In the genomic region with DNA sequence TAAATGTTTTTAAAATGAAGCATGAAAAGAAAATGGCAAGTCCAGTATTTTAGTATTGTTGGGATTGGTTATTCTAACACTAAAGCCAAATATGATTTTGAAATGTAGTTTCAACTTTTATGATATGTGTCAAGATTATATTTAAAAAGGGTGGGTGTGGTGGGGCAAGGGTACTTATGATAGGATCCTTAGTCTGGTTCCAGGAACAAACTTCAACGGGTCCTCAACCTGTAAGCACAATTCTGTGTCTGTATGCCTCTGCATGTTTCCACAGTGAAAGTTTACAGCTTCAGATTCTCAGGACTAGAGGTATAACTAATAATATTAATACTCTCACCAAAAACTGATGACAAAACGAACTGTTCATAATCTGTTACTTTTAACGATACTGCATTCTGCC, we compare ENCODE assay signal across 26 cellular contexts. TPM values are rescaled to one million over a fixed set of nuclear protein-coding genes. Genes with fewer than 3 reads are reported as not detected.
DNase-seq lines count a peak whose midpoint lies in the region; ATAC-seq, FAIRE-seq and TF ChIP-seq lines count a peak whose summit lies in the region.
"Had no signal": no experiment of that assay in that cellular context is flagged by ENCODE, and none has a peak within 500 bp of the region (broad histone marks: within the 10 kb centered on the region; RNA-seq: fewer than 3 reads in every experiment).

No MANE protein-coding gene starts in this region.

- FAIRE-seq in A549 (lab: Jason Lieb, UNC) = no peak
- FAIRE-seq: D721Med had no signal

- H3K4me3 ChIP-seq in A549 (no peak overlapping the region), DND-41 (ENCODE audit: low read depth in 1 of 2, low read length in 2 of 2) (no peak overlapping the region), SU-DHL-6 (ENCODE audit: insufficient read depth, low read length, poor library complexity, severe bottlenecking) (peak overlapping the region; percentile 36)
- H3K4me3 ChIP-seq: dorsolateral prefrontal cortex, MG63, vagina had no signal

- H3K4me1 Mint-ChIP-seq in memory B cell = peaks cover 17% of the 10 kb centered on the region

- DNase-seq in A549 (ENCODE audit: low read depth in 1 of 2, low spot score in 1 of 2) (no peak), DND-41 (no peak), memory B cell (ENCODE audit: low spot score in 2 of 2) (no peak), MV-4-11 (lab: John Stamatoyannopoulos, UW) (no peak)
- no peak for DNase-seq in NK-92 treated with Interleukin-12 subunit alpha and Interleukin-12 subunit beta, amount 100 ng/mL, for 24 hours (lab: John Stamatoyannopoulos, UW)
- DNase-seq: ACHN; activated CD4-positive, alpha-beta T cell treated with anti-CD3 and anti-CD28 coated beads for 4 hours; C1 segment of cervical spinal cord; dorsolateral prefrontal cortex; EL; IMR-90; MG63; NCI-H1436; NCI-H2107; NCI-H510A; RPMI8226 had no signal

- TF ChIP-seq POLR2A in A549 (IDR thresholded peaks at IDR 0.05; ENCODE audit: low read length) = no peak

- H3K27ac ChIP-seq in A549 = peak overlapping the region; percentile 55 to 82
- no peak overlapping the region for H3K27ac ChIP-seq in DND-41 (ENCODE audit: low read length)
- H3K27ac ChIP-seq in SU-DHL-6 (ENCODE audit: low read depth, low read length) = peak overlapping the region; percentile 86
- H3K27ac ChIP-seq: vagina had no signal

- H3K27me3 ChIP-seq in DND-41 (ENCODE audit: insufficient read depth, low read length, poor library complexity) (no peaks in the 10 kb centered on the region), SU-DHL-6 (ENCODE audit: low read length) (no peaks in the 10 kb centered on the region)
- H3K27me3 ChIP-seq: dorsolateral prefrontal cortex, MG63, vagina had no signal

- H4K20me1 ChIP-seq in DND-41 (ENCODE audit: insufficient read depth, low read length) (peaks cover 49% of the 10 kb centered on the region), SU-DHL-6 (ENCODE audit: low read depth, low read length) (0 out of 2 replicates have a peak, but pooled peaks cover 6% of the 10 kb centered on the region)

- WGBS in A549 (ENCODE audit: missing lambda C conversion rate) = 65% methylated on average over 3 of the region's 3 CpGs

- no peak overlapping the region for H3K4me3 Mint-ChIP-seq in memory B cell
- H3K4me3 Mint-ChIP-seq: central memory CD8-positive, alpha-beta T cell; stimulated activated naive CD8-positive, alpha-beta T cell treated with anti-CD3 and anti-CD28 coated beads, Interleukin-15, Interleukin-2, amounts not matched to agents 100 ng/mL and 50 ng/mL, for 24 hours; T-helper 1 cell treated with Interleukin-12 subunit alpha and Interleukin-12 subunit beta and Interleukin-4 antibody, amounts not matched to agents 30 μg/mL and 1 μg/mL, for 36 hours had no signal

- TF ChIP-seq EP300 in A549 (IDR thresholded peaks at IDR 0.05) = no peak

- peaks cover 54% of the 10 kb centered on the region for H3F3A ChIP-seq in SU-DHL-6 (ENCODE audit: insufficient read depth)

- H3K4me2 ChIP-seq in A549 (peak overlapping the region; percentile 60), DND-41 (ENCODE audit: insufficient read depth, low read length) (peak overlapping the region; percentile 10; the same call in 1 of the 2 replicates), SU-DHL-6 (ENCODE audit: low read depth, low read length, poor library complexity, severe bottlenecking) (peak overlapping the region; percentile 94)

- no peak overlapping the region for H2AFZ ChIP-seq in DND-41 (ENCODE audit: low read depth, low read length)
- H2AFZ ChIP-seq in SU-DHL-6 (ENCODE audit: low read depth, low read length, severe bottlenecking) = no peak overlapping the region

- H3K36me3 ChIP-seq in DND-41 (ENCODE audit: insufficient read depth, low read length) (peaks cover 13% of the 10 kb centered on the region; the same call in 1 of the 2 replicates), SU-DHL-6 (ENCODE audit: low read length) (peaks cover 15% of the 10 kb centered on the region)
- H3K36me3 ChIP-seq: vagina had no signal

- TF ChIP-seq RAD21 in A549 (conservative IDR thresholded peaks at IDR 0.05 in 1 of 2, IDR thresholded peaks at IDR 0.05 in 1 of 2) = no peak

- H3K4me1 ChIP-seq in A549 (peaks cover 67% of the 10 kb centered on the region), DND-41 (ENCODE audit: insufficient read depth, low read length) (peaks cover 28% of the 10 kb centered on the region)

- H3K9me3 Mint-ChIP-seq in memory B cell = no peaks in the 10 kb centered on the region
- H3K9me3 Mint-ChIP-seq: activated naive CD4-positive, alpha-beta T cell treated with anti-CD3 and anti-CD28 coated beads, Interleukin-2, amount 50 U/mL, for 72 hours; central memory CD8-positive, alpha-beta T cell; stimulated activated naive CD8-positive, alpha-beta T cell treated with anti-CD3 and anti-CD28 coated beads, Interleukin-15, Interleukin-2, amounts not matched to agents 100 ng/mL and 50 ng/mL, for 24 hours; T-helper 1 cell treated with Interleukin-12 subunit alpha and Interleukin-12 subunit beta and Interleukin-4 antibody, amounts not matched to agents 30 μg/mL and 1 μg/mL, for 36 hours had no signal

- TF ChIP-seq CTCF in A549 (IDR thresholded peaks at IDR 0.05) (no peak), DND-41 (IDR thresholded peaks at IDR 0.05; ENCODE audit: borderline replicate concordance, extremely low read depth, low read length, poor library complexity, severe bottlenecking) (no peak), SU-DHL-6 (IDR thresholded peaks at IDR 0.05; ENCODE audit: insufficient read depth, low read length, poor library complexity, severe bottlenecking) (no peak)

- CTCF ChIA-PET in A549 (lab: Yijun Ruan, JAX) = interaction anchor here (1.5 to 2.8 kb wide), 2 partner anchors 11 to 39 kb away, joined by 5 to 10 read pairs; no protein-coding TSS in a partner anchor

- H3K79me2 ChIP-seq in DND-41 (ENCODE audit: insufficient read depth, low read length) (peaks cover 100% of the 10 kb centered on the region), SU-DHL-6 (ENCODE audit: insufficient read depth, low read length) (peaks cover 100% of the 10 kb centered on the region)

- no peaks in the 10 kb centered on the region for H3K9me2 ChIP-seq in SU-DHL-6 (replicated peaks; ENCODE audit: insufficient read depth, low read length)

- POLR2A ChIA-PET in A549 (lab: Yijun Ruan, JAX) = interaction anchor here (0.6 kb wide), 1 partner anchor 80 kb away, joined by 3 read pairs; no protein-coding TSS in a partner anchor

- peak overlapping the region; percentile 95 for H3K27ac Mint-ChIP-seq in memory B cell
- H3K27ac Mint-ChIP-seq: stimulated activated naive CD8-positive, alpha-beta T cell treated with anti-CD3 and anti-CD28 coated beads, Interleukin-15, Interleukin-2, amounts not matched to agents 100 ng/mL and 50 ng/mL, for 24 hours; T-helper 1 cell treated with Interleukin-12 subunit alpha and Interleukin-12 subunit beta and Interleukin-4 antibody, amounts not matched to agents 30 μg/mL and 1 μg/mL, for 36 hours had no signal

- H3K9ac ChIP-seq in DND-41 (ENCODE audit: low read depth, low read length) = no peak overlapping the region
- peak overlapping the region; percentile 77 for H3K9ac ChIP-seq in SU-DHL-6 (ENCODE audit: low read length)

- H3K27me3 Mint-ChIP-seq in memory B cell = no peaks in the 10 kb centered on the region
- H3K27me3 Mint-ChIP-seq: central memory CD8-positive, alpha-beta T cell; stimulated activated naive CD8-positive, alpha-beta T cell treated with anti-CD3 and anti-CD28 coated beads, Interleukin-15, Interleukin-2, amounts not matched to agents 100 ng/mL and 50 ng/mL, for 24 hours had no signal

- ATAC-seq in A549 (no peak), DND-41 (ENCODE audit: insufficient read depth, low read depth) (no peak), memory B cell (ENCODE audit: low read depth) (no peak), GM18858 (IDR thresholded peaks at IDR 0.05; ENCODE audit: unreplicated experiment) (no peak), HG03108 (IDR thresholded peaks at IDR 0.05; ENCODE audit: unreplicated experiment) (no peak)
- ATAC-seq: activated naive CD4-positive, alpha-beta T cell treated with anti-CD3 and anti-CD28 coated beads, Interleukin-2, amount 50 U/mL, for 72 hours; sciatic nerve had no signal

- H3K36me3 Mint-ChIP-seq in memory B cell = no peaks in the 10 kb centered on the region

- H3K9me3 ChIP-seq in A549 (no peaks in the 10 kb centered on the region), DND-41 (ENCODE audit: insufficient read depth, low read length, severe bottlenecking) (no peaks in the 10 kb centered on the region), SU-DHL-6 (ENCODE audit: insufficient read depth, low read length) (no peaks in the 10 kb centered on the region)
- H3K9me3 ChIP-seq: MG63, vagina had no signal

TF ChIP-seq in A549, 52 proteins besides CTCF, POLR2A, EP300 and RAD21 (continues in another document):
- TF ChIP-seq HOXB13 (CRISPR knock-in tag; IDR thresholded peaks at IDR 0.05; ENCODE audit: low read depth) (no peak), HOXA7 (CRISPR knock-in tag; IDR thresholded peaks at IDR 0.05) (no peak), RCOR1 (IDR thresholded peaks at IDR 0.05; ENCODE audit: low read depth, low read length) (no peak)
- TF ChIP-seq, protein P1, sequence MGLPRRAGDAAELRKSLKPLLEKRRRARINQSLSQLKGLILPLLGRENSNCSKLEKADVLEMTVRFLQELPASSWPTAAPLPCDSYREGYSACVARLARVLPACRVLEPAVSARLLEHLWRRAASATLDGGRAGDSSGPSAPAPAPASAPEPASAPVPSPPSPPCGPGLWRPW (IDR thresholded peaks at IDR 0.05) = no peak
- TF ChIP-seq, protein P2, sequence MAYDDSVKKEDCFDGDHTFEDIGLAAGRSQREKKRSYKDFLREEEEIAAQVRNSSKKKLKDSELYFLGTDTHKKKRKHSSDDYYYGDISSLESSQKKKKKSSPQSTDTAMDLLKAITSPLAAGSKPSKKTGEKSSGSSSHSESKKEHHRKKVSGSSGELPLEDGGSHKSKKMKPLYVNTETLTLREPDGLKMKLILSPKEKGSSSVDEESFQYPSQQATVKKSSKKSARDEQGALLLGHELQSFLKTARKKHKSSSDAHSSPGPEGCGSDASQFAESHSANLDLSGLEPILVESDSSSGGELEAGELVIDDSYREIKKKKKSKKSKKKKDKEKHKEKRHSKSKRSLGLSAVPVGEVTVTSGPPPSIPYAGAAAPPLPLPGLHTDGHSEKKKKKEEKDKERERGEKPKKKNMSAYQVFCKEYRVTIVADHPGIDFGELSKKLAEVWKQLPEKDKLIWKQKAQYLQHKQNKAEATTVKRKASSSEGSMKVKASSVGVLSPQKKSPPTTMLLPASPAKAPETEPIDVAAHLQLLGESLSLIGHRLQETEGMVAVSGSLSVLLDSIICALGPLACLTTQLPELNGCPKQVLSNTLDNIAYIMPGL (CRISPR knock-in tag; IDR thresholded peaks at IDR 0.05; ENCODE audit: borderline replicate concordance) = no peak

RNA-seq across cellular contexts. Expression of a gene that starts 5.8 kb away (rescaled TPM):
- polyA plus RNA-seq in A549 (2011; rRNA removed) (132 TPM in 2 replicates), A549 (2017; fragmentation: RNase III; extraction: RNeasy Plus Mini Kit Qiagen cat#74134 plus additional on column Dnase treatment) (47.7 to 50.7 TPM (median 48.2 TPM) in 3 replicates)
- polyA plus RNA-seq in A549 (2012; cell fraction: cytosol; rRNA removed) = 23.8 and 26.5 TPM in 2 replicates
- 35.8 and 62.6 TPM in 2 replicates for polyA plus RNA-seq in A549 (2012; cell fraction: nucleus; rRNA removed)
- polyA minus RNA-seq in A549 (2011; rRNA and poly(A)+ RNA removed) = 178 and 191 TPM in 2 replicates

Comparison
In these comparisons a context has a peak if more than half of its experiments do, and no peak if none do; other contexts are left out.
1. H3K4me2 ChIP-seq: peak in every context shown above with its lines; median percentile 94 in SU-DHL-6; 60 in A549; 10 in DND-41.